Comparison of ENCODE assay signal across 35 cellular contexts in genomic region chr14:30427846-30428245, GRCh38.
"Had no signal": no experiment of that assay in that cellular context is flagged by ENCODE, and none has a peak within 500 bp of the region (broad histone marks: within the 10 kb centered on the region; RNA-seq: fewer than 3 reads in every experiment).

No MANE protein-coding gene starts in this region.

- DNase-seq: Karpas-422, Kasumi-1, MG63, MM.1S, MV-4-11, NCI-H1048, NCI-H1092, NCI-H1092 treated with DMSO at 0.1 percent for 48 hours, NCI-H1105, NCI-H1105 treated with DMSO at 0.1 percent for 48 hours, NCI-H1417, NCI-H1417 treated with DMSO at 0.1 percent for 48 hours, NCI-H1436, NCI-H1436 treated with DMSO at 0.1 percent for 48 hours, NCI-H146, NCI-H1694, NCI-H1694 treated with DMSO at 0.1 percent for 48 hours, NCI-H187, NCI-H187 treated with DMSO at 0.1 percent for 48 hours, NCI-H1930, NCI-H2029, NCI-H2029 treated with DMSO at 0.1 percent for 48 hours, NCI-H2081, NCI-H2081 treated with DMSO at 0.1 percent for 48 hours, NCI-H2107, NCI-H2171, NCI-H2171 treated with DMSO at 0.1 percent for 48 hours, NCI-H2227 treated with DMSO at 0.1 percent for 48 hours, NCI-H226, NCI-H345, NCI-H446, NCI-H446 treated with DMSO at 0.1 percent for 48 hours, NCI-H510A, NCI-H510A treated with DMSO at 0.1 percent for 48 hours, NCI-H524 had no signal

- H3K4me3 ChIP-seq: MG63 had no signal

- H3K27me3 ChIP-seq: MG63 had no signal

- H3K36me3 ChIP-seq: MG63 had no signal

- H3K9me3 ChIP-seq: MG63 had no signal
